In genomic region chr3:179105881-179106280, GRCh38 we compare ENCODE assay signal across 16 cellular contexts. TPM values are rescaled to one million over a fixed set of nuclear protein-coding genes. Genes with fewer than 3 reads are reported as not detected.
DNase-seq lines count a peak whose midpoint lies in the region; ATAC-seq, FAIRE-seq and TF ChIP-seq lines count a peak whose summit lies in the region.
"Had no signal": no experiment of that assay in that cellular context is flagged by ENCODE, and none has a peak within 500 bp of the region (broad histone marks: within the 10 kb centered on the region; RNA-seq: fewer than 3 reads in every experiment).

No MANE protein-coding gene starts in this region.

- no peak overlapping the region for H3K4me3 ChIP-seq in mammary epithelial cell (replicated peaks in 1 of 3; ENCODE audit: insufficient read depth in 1 of 3, low read depth in 2 of 3, low read length in 3 of 3)
- H3K4me3 ChIP-seq: BLaER1 treated with 17β-estradiol and CSF1 and Interleukin-3, amounts not matched to agents 10 nM and 100 nM had no signal

- peaks cover 2% of the 10 kb centered on the region for H3K9me3 ChIP-seq in mammary epithelial cell (replicated peaks; ENCODE audit: insufficient read depth, low read length)

- no peak overlapping the region for H3K27ac ChIP-seq in mammary epithelial cell (ENCODE audit: insufficient read depth, low read depth, low read length)
- H3K27ac ChIP-seq: BLaER1 treated with 17β-estradiol and CSF1 and Interleukin-3, amounts not matched to agents 10 nM and 100 nM; HL-60 had no signal

- no peaks in the 10 kb centered on the region for H3K36me3 Mint-ChIP-seq in activated CD8-positive, alpha-beta memory T cell treated with anti-CD3 and anti-CD28 coated beads, Interleukin-2, amount 10 ng/mL, durations not matched to agents 7 days and 5 days
- no peaks in the 10 kb centered on the region for H3K36me3 Mint-ChIP-seq in natural killer cell
- H3K36me3 Mint-ChIP-seq: CD4-positive, CD25-positive, alpha-beta regulatory T cell had no signal

- no peak overlapping the region for H3K9ac ChIP-seq in mammary epithelial cell (ENCODE audit: insufficient read depth, low read length)
- H3K9ac ChIP-seq: BLaER1 treated with 17β-estradiol and CSF1 and Interleukin-3, amounts not matched to agents 10 nM and 100 nM had no signal

- DNase-seq in activated CD8-positive, alpha-beta memory T cell treated with anti-CD3 and anti-CD28 coated beads, Interleukin-2, amount 10 ng/mL, durations not matched to agents 7 days and 5 days: no peak
- DNase-seq in activated CD8-positive, alpha-beta memory T cell treated with anti-CD3 and anti-CD28 coated beads, Interleukin-2, amount 50 U/mL, for 4 hours: no peak
- DNase-seq in GM12892 (ENCODE audit: insufficient read length) (no peak), mammary epithelial cell (no peak), natural killer cell (no peak), NCI-H2081 (lab: John Stamatoyannopoulos, UW) (no peak), activated gamma-delta T cell (lab: John Stamatoyannopoulos, UW) (no peak)
- DNase-seq: ACHN; CD4-positive, CD25-positive, alpha-beta regulatory T cell; DMS53; GF-D8; HCEC 1CT; HFFc6 had no signal

- CTCF ChIA-PET in activated CD8-positive, alpha-beta memory T cell treated with anti-CD3 and anti-CD28 coated beads, Interleukin-2, amount 10 ng/mL, durations not matched to agents 7 days and 5 days (lab: Charles Lee): interaction anchor here (0.8 to 1.0 kb wide), 2 partner anchors 201 to 215 kb away, joined by 3 to 5 read pairs; no protein-coding TSS in a partner anchor
- CTCF ChIA-PET in mammary epithelial cell (lab: Charles Lee; ENCODE audit: low non-redundant PET): interaction anchor here (0.7 kb wide), 2 partner anchors 86 to 671 kb away, joined by 4 to 9 read pairs; no protein-coding TSS in a partner anchor

- TF ChIP-seq POLR2A in GM12892 (IDR thresholded peaks at IDR 0.05; ENCODE audit: low read depth, low read length): no peak

- H3K4me1 Mint-ChIP-seq in activated CD8-positive, alpha-beta memory T cell treated with anti-CD3 and anti-CD28 coated beads, Interleukin-2, amount 10 ng/mL, durations not matched to agents 7 days and 5 days: peaks cover 7% of the 10 kb centered on the region
- H3K4me1 Mint-ChIP-seq in natural killer cell: no peaks in the 10 kb centered on the region

- no peak overlapping the region for H3K4me2 ChIP-seq in mammary epithelial cell (ENCODE audit: insufficient read depth, low read depth, low read length)
- H3K4me2 ChIP-seq: BLaER1 treated with 17β-estradiol and CSF1 and Interleukin-3, amounts not matched to agents 10 nM and 100 nM had no signal

- no TSS peak for BruUV-seq in mammary epithelial cell (replicated peaks; lab: Mats Ljungman, UMichigan)

- H3K9me3 Mint-ChIP-seq in activated CD8-positive, alpha-beta memory T cell treated with anti-CD3 and anti-CD28 coated beads, Interleukin-2, amount 10 ng/mL, durations not matched to agents 7 days and 5 days (ENCODE audit: low read depth): peaks cover 4% of the 10 kb centered on the region
- no peaks in the 10 kb centered on the region for H3K9me3 Mint-ChIP-seq in natural killer cell

- in situ Hi-C loops in mammary epithelial cell (cut with MboI; ENCODE audit: low sequenced_read_pairs in 2 of 2): loop anchor here (10.0 kb wide), 1 partner anchor 209 kb away; no protein-coding TSS in a partner anchor

- intact Hi-C loops in mammary epithelial cell (cut with micrococcal nuclease) (loop anchor here (1.0 to 2.0 kb wide), 2 partner anchors 41 to 210 kb away; no protein-coding TSS in a partner anchor), natural killer cell (cut with micrococcal nuclease) (loop anchor here (1.0 kb wide), 1 partner anchor 210 kb away; no protein-coding TSS in a partner anchor)

- no peaks in the 10 kb centered on the region for H3K36me3 ChIP-seq in mammary epithelial cell (ENCODE audit: insufficient read depth, low read length)
- H3K36me3 ChIP-seq: BLaER1 treated with 17β-estradiol and CSF1 and Interleukin-3, amounts not matched to agents 10 nM and 100 nM had no signal

- WGBS in mammary epithelial cell (ENCODE audit: low coverage, missing lambda C conversion rate): 0% methylated on average over 1 of the region's 1 CpG

- peaks cover 16% of the 10 kb centered on the region for H3K27me3 Mint-ChIP-seq in activated CD8-positive, alpha-beta memory T cell treated with anti-CD3 and anti-CD28 coated beads, Interleukin-2, amount 10 ng/mL, durations not matched to agents 7 days and 5 days
- peaks cover 6 to 19% of the 10 kb centered on the region in 2 donors for H3K27me3 Mint-ChIP-seq in natural killer cell (ENCODE audit: low read depth in 2 of 2)

- H3K4me3 Mint-ChIP-seq in activated CD8-positive, alpha-beta memory T cell treated with anti-CD3 and anti-CD28 coated beads, Interleukin-2, amount 10 ng/mL, durations not matched to agents 7 days and 5 days: no peak overlapping the region
- no peak overlapping the region for H3K4me3 Mint-ChIP-seq in natural killer cell
- H3K4me3 Mint-ChIP-seq: CD4-positive, CD25-positive, alpha-beta regulatory T cell; HFFc6 had no signal

- H3K27ac Mint-ChIP-seq in activated CD8-positive, alpha-beta memory T cell treated with anti-CD3 and anti-CD28 coated beads, Interleukin-2, amount 10 ng/mL, durations not matched to agents 7 days and 5 days: no peak overlapping the region
- no peak overlapping the region for H3K27ac Mint-ChIP-seq in natural killer cell
- H3K27ac Mint-ChIP-seq: HFFc6 had no signal

- dilution Hi-C loops in mammary epithelial cell (cut with HindIII; ENCODE audit: low sequenced_read_pairs): no loop called here

- TF ChIP-seq CTCF in mammary epithelial cell (conservative IDR thresholded peaks at IDR 0.05 in 1 of 2, IDR thresholded peaks at IDR 0.05 in 1 of 2; ENCODE audit: extremely low read depth in 1 of 2, insufficient read depth in 1 of 2, low read depth in 1 of 2, low read length in 2 of 2) (no peak), natural killer cell (IDR thresholded peaks at IDR 0.05) (no peak)

- H3K79me2 ChIP-seq in mammary epithelial cell (ENCODE audit: insufficient read depth, low read length): no peaks in the 10 kb centered on the region

- H2AFZ ChIP-seq in mammary epithelial cell (ENCODE audit: low read depth, low read length): peak overlapping the region; percentile 14

- peak; percentile 33 for ATAC-seq in activated CD8-positive, alpha-beta memory T cell treated with anti-CD3 and anti-CD28 coated beads, Interleukin-2, amount 10 ng/mL, durations not matched to agents 7 days and 5 days
- ATAC-seq in HG03175 (IDR thresholded peaks at IDR 0.05; ENCODE audit: unreplicated experiment): peak; percentile 45
- no peak for ATAC-seq in natural killer cell

- no peaks in the 10 kb centered on the region for H4K20me1 ChIP-seq in mammary epithelial cell (ENCODE audit: insufficient read depth, low read length)
- H4K20me1 ChIP-seq: BLaER1 treated with 17β-estradiol and CSF1 and Interleukin-3, amounts not matched to agents 10 nM and 100 nM had no signal

- no peaks in the 10 kb centered on the region for H3K27me3 ChIP-seq in mammary epithelial cell (ENCODE audit: insufficient read depth, low read length)
- H3K27me3 ChIP-seq: BLaER1 treated with 17β-estradiol and CSF1 and Interleukin-3, amounts not matched to agents 10 nM and 100 nM had no signal

- peaks cover 18% of the 10 kb centered on the region for H3K4me1 ChIP-seq in mammary epithelial cell (ENCODE audit: insufficient read depth, low read length)
- H3K4me1 ChIP-seq: BLaER1 treated with 17β-estradiol and CSF1 and Interleukin-3, amounts not matched to agents 10 nM and 100 nM had no signal

- FAIRE-seq in GM12892 (lab: Jason Lieb, UNC): peak; percentile 67

RNA-seq across cellular contexts. Expression of gene ZMAT3, which starts 34.3 kb away (rescaled TPM):
- 10 to 100 TPM; 14.1 to 15.1 TPM for total RNA-seq in activated CD8-positive, alpha-beta memory T cell treated with anti-CD3 and anti-CD28 coated beads, Interleukin-2, amount 10 ng/mL, durations not matched to agents 7 days and 5 days
- polyA plus RNA-seq in GM12892 (2012; ENCODE audit: missing spikeins): 45.9 TPM
- 10 to 100 TPM; 31.3 to 56.2 TPM for total RNA-seq in mammary epithelial cell
- polyA plus RNA-seq in mammary epithelial cell: 24.4 TPM
- polyA minus RNA-seq in mammary epithelial cell: 64.2 TPM
- 10 to 100 TPM; 22.5 to 32.9 (median 24.1) TPM for total RNA-seq in natural killer cell

RNA-seq across cellular contexts. Expression of gene PIK3CA, which starts 42.3 kb away (rescaled TPM):
- total RNA-seq in activated CD8-positive, alpha-beta memory T cell treated with anti-CD3 and anti-CD28 coated beads, Interleukin-2, amount 10 ng/mL, durations not matched to agents 7 days and 5 days: 10 to 100 TPM; 18.5 to 19.7 TPM
- 12.9 TPM for polyA plus RNA-seq in GM12892 (2012; ENCODE audit: missing spikeins)
- total RNA-seq in mammary epithelial cell (10 to 100 TPM; 20.0 to 24.7 TPM), natural killer cell (10 to 100 TPM; 37.1 to 40.9 (median 40.2) TPM)
- 6.4 TPM for polyA plus RNA-seq in mammary epithelial cell
- polyA minus RNA-seq in mammary epithelial cell: 24.8 TPM

Comparison
In these comparisons a context has a peak if more than half of its experiments do, and no peak if none do; other contexts are left out.
1. ATAC-seq: peak in activated CD8-positive, alpha-beta memory T cell treated with anti-CD3 and anti-CD28 coated beads, Interleukin-2, amount 10 ng/mL, durations not matched to agents 7 days and 5 days (single experiment) and HG03175 (single experiment); none in natural killer cell (0 of 3).